Comparison of ENCODE assay signal across 13 cellular contexts in the genomic region with DNA sequence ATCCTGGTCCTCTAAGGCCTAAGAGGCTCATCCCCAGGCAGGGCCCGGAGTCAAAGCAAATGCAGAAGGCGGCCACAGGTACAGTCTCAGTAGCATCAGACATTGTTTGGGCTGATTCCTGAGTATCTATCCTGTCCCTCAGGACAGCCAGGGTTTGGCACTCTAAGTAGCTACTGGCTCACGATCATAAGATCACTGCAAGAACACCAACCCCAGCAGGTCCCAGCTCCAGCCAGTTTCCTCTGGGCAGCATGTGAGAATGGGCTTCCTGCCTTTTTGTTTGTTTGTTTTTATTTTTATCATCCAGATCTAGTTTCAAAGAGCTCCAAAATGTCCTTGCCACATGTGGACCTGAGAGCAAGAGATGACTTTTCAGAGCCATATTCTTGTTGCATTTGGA. TPM values are rescaled to one million over a fixed set of nuclear protein-coding genes. Genes with fewer than 3 reads are reported as not detected.
A peak's percentile ranks its signal among the peaks of the same experiment; 100 is the strongest.
DNase-seq lines count a peak whose midpoint lies in the region; ATAC-seq and TF ChIP-seq lines count a peak whose summit lies in the region.
"Had no signal": no experiment of that assay in that cellular context is flagged by ENCODE, and none has a peak within 500 bp of the region (broad histone marks: within the 10 kb centered on the region; RNA-seq: fewer than 3 reads in every experiment).

No MANE protein-coding gene starts in this region.

- H3K36me3 ChIP-seq in left ventricle myocardium inferior (peaks cover 14% of the 10 kb centered on the region), gastrocnemius medialis (peaks cover 0 to 5% of the 10 kb centered on the region in 2 donors)

- DNase-seq in left ventricle myocardium inferior (no peak), Right ventricle myocardium superior (no peak), left lobe of liver (ENCODE audit: low spot score) (peak; percentile 67), gastrocnemius medialis (peak; percentile 65 to 68), HUDEP-2 (lab: John Stamatoyannopoulos, UW; ENCODE audit: unreplicated experiment in 76 of 76) (no peak)
- DNase-seq: ACHN; C1 segment of cervical spinal cord; CD4-positive, alpha-beta memory T cell; DMS79; GOT3; H9 had no signal

- H3K4me3 ChIP-seq in left ventricle myocardium inferior: no peak overlapping the region
- no peak overlapping the region for H3K4me3 ChIP-seq in gastrocnemius medialis

- intact Hi-C loops in left ventricle myocardium inferior (cut with micrococcal nuclease): no loop called here
- intact Hi-C loops in Right ventricle myocardium superior (cut with DNase I): no loop called here
- intact Hi-C loops in gastrocnemius medialis (cut with DNase I; ENCODE audit: low total_unique reads): no loop called here

- no peak for TF ChIP-seq CTCF in left ventricle myocardium inferior (IDR thresholded peaks at IDR 0.05; ENCODE audit: borderline replicate concordance)
- TF ChIP-seq CTCF in C4-2B (conservative IDR thresholded peaks at IDR 0.05): no peak
- no peak for TF ChIP-seq CTCF in gastrocnemius medialis (IDR thresholded peaks at IDR 0.05 in 4 of 5, conservative IDR thresholded peaks at IDR 0.05 in 1 of 5)

- no peaks in the 10 kb centered on the region for H3K9me3 ChIP-seq in left ventricle myocardium inferior (replicated peaks)
- no peaks in the 10 kb centered on the region for H3K9me3 ChIP-seq in gastrocnemius medialis

- in situ Hi-C loops in gastrocnemius medialis (cut with MboI; ENCODE audit: low sequenced_read_pairs in 4 of 4): no loop called here

- H3K27me3 ChIP-seq in left ventricle myocardium inferior (ENCODE audit: low read depth) (no peaks in the 10 kb centered on the region), gastrocnemius medialis (no peaks in the 10 kb centered on the region)

- no peak for ATAC-seq in Right ventricle myocardium superior (ENCODE audit: poor library complexity)
- ATAC-seq in left lobe of liver: peak; percentile 63
- peak; percentile 92 to 98 for ATAC-seq in gastrocnemius medialis
- ATAC-seq in GM18868 (IDR thresholded peaks at IDR 0.05; ENCODE audit: unreplicated experiment): no peak

- H3K27ac ChIP-seq in left ventricle myocardium inferior (replicated peaks) (peak overlapping the region; percentile 74), C4-2B (peak overlapping the region; percentile 74), gastrocnemius medialis (peak overlapping the region; percentile 38 to 83 (median 56))

- no peak for TF ChIP-seq POLR2A in gastrocnemius medialis (IDR thresholded peaks at IDR 0.05)

- peaks cover 84% of the 10 kb centered on the region for H3K4me1 ChIP-seq in left ventricle myocardium inferior
- H3K4me1 ChIP-seq in gastrocnemius medialis: peaks cover 24 to 57% of the 10 kb centered on the region in 2 donors

RNA-seq across cellular contexts. Expression of gene LRRFIP2, which starts 32.7 kb away (rescaled TPM):
- total RNA-seq in left ventricle myocardium inferior (155 TPM), Right ventricle myocardium superior (150 TPM), left lobe of liver (34.7 TPM), gastrocnemius medialis (100 to 1,000 TPM in 2 of 4 donors, 10 to 100 TPM in 2; 85.7 to 103 (median 100.0) TPM)

Comparison
In these comparisons a context has a peak if more than half of its experiments do, and no peak if none do; other contexts are left out.
1. DNase-seq: peak in left lobe of liver (single experiment) and gastrocnemius medialis (2 of 2); none in left ventricle myocardium inferior (single experiment), Right ventricle myocardium superior (single experiment) and HUDEP-2 (0 of 76).
2. ATAC-seq: peak in left lobe of liver (single experiment) and gastrocnemius medialis (2 of 2); none in Right ventricle myocardium superior (single experiment) and GM18868 (single experiment).
3. Peak in every context shown above with its lines, with median percentiles within 50 percentile points of each other: H3K27ac ChIP-seq.